Comparison of ENCODE assay signal across 25 cellular contexts in the genomic region with DNA sequence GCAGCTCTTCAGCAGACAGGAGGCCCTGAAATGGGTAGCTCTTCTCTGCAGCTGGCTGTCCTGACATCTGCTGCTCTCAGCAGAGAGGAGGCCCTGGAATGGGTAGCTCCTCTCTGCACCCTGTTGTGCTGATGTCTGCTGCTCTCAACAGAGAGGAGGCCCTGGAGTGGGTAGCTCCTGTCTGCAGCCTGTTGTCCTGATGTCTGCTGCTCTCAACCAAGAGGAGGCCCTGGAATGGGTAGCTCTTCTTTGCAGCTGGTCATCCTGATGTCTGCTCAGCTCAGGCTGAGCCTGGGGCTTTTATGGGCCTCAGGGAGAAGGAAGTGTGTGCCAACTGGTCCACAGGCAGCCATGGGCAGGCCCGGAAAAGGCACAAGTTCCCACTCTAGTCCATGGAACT.
DNase-seq lines count a peak whose midpoint lies in the region; ATAC-seq, FAIRE-seq and TF ChIP-seq lines count a peak whose summit lies in the region.
"Had no signal": no experiment of that assay in that cellular context is flagged by ENCODE, and none has a peak within 500 bp of the region (broad histone marks: within the 10 kb centered on the region; RNA-seq: fewer than 3 reads in every experiment).

No MANE protein-coding gene starts in this region.

- no peaks in the 10 kb centered on the region for H4K20me1 ChIP-seq in H1 (replicated peaks in 1 of 2; ENCODE audit: control insufficient read depth in 1 of 2, insufficient read depth in 2 of 2, low read length in 2 of 2)

- no peak overlapping the region for H2BK120ac ChIP-seq in H1 (replicated peaks; ENCODE audit: low read depth, low read length)

- no peak for FAIRE-seq in H1 (lab: Jason Lieb, UNC)
- FAIRE-seq: endothelial cell of umbilical vein, kidney had no signal

- no peak overlapping the region for H3K14ac ChIP-seq in H1 (ENCODE audit: insufficient read length)

- no peak overlapping the region for H2BK15ac ChIP-seq in H1 (ENCODE audit: low read length)

- no peak for TF ChIP-seq RAD21 in H1 (IDR thresholded peaks at IDR 0.05 in 1 of 2, conservative IDR thresholded peaks at IDR 0.05 in 1 of 2; ENCODE audit: low read depth in 2 of 2, low read length in 2 of 2)

- H3K9me3 ChIP-seq in H1 (ENCODE audit: insufficient read depth in 2 of 2, low read depth in 1 of 2, low read length in 1 of 2): peaks cover 19 to 22% of the 10 kb centered on the region in 2 experiments
- H3K9me3 ChIP-seq: right atrium auricular region had no signal

- H3K27me3 Mint-ChIP-seq in activated naive CD8-positive, alpha-beta T cell treated with anti-CD3 and anti-CD28 coated beads, Interleukin-2, amount 50 U/mL, for 24 hours: no peaks in the 10 kb centered on the region
- H3K27me3 Mint-ChIP-seq: naive B cell had no signal

- H4K5ac ChIP-seq in H1 (ENCODE audit: insufficient read length, low read depth, low read length): no peak overlapping the region

- H3K4me3 ChIP-seq in H1 (ENCODE audit: extremely low read depth in 1 of 4, insufficient read depth in 2 of 4, low read depth in 3 of 4, low read length in 4 of 4): no peak overlapping the region
- H3K4me3 ChIP-seq: right atrium auricular region, upper lobe of left lung had no signal

- peaks cover 24% of the 10 kb centered on the region for H3K36me3 Mint-ChIP-seq in activated naive CD8-positive, alpha-beta T cell treated with anti-CD3 and anti-CD28 coated beads, Interleukin-2, amount 50 U/mL, for 24 hours (ENCODE audit: low read depth)

- no peak overlapping the region for H3K27ac Mint-ChIP-seq in activated naive CD8-positive, alpha-beta T cell treated with anti-CD3 and anti-CD28 coated beads, Interleukin-2, amount 50 U/mL, for 24 hours
- H3K27ac Mint-ChIP-seq: naive B cell had no signal

- no peak overlapping the region for H3K4me2 ChIP-seq in H1 (ENCODE audit: insufficient read depth in 1 of 2, low read depth in 2 of 2, low read length in 2 of 2)

- no peak overlapping the region for H2AFZ ChIP-seq in H1 (ENCODE audit: low read length)

- H3K18ac ChIP-seq in H1 (ENCODE audit: extremely low read depth, low read length): no peak overlapping the region

- H3K27me3 ChIP-seq in H1 (replicated peaks in 1 of 4; ENCODE audit: control insufficient read depth in 3 of 4, extremely low read depth in 1 of 4, insufficient read depth in 3 of 4, low read length in 3 of 4): no peaks in the 10 kb centered on the region
- H3K27me3 ChIP-seq: right atrium auricular region, upper lobe of left lung had no signal

- H2BK5ac ChIP-seq in H1 (ENCODE audit: low read depth, low read length): no peak overlapping the region

- no peak for TF ChIP-seq EP300 in H1 (IDR thresholded peaks at IDR 0.05; ENCODE audit: borderline replicate concordance in 1 of 2, low read depth in 2 of 2, low read length in 2 of 2)

- no peak overlapping the region for H3K4me3 Mint-ChIP-seq in activated naive CD8-positive, alpha-beta T cell treated with anti-CD3 and anti-CD28 coated beads, Interleukin-2, amount 50 U/mL, for 24 hours

- no peak overlapping the region for H2BK20ac ChIP-seq in H1 (ENCODE audit: low read length)

- TF ChIP-seq CTCF in H1 (IDR thresholded peaks at IDR 0.05; ENCODE audit: control extremely low read depth in 1 of 3, insufficient read depth in 1 of 3, low read depth in 1 of 3, low read length in 3 of 3): no peak

- 100% methylated on average over 1 of the region's 1 CpG; no CpG with 5 or more reads in 1 of the 2 experiments for WGBS in H1 (ENCODE audit: extremely low coverage in 1 of 2, insufficient coverage in 1 of 2, insufficient read length in 1 of 2, insufficient replicate concordance in 2 of 2, low coverage in 1 of 2, low lambda C conversion rate in 2 of 2, missing lambda C conversion rate in 1 of 2), 2 experiments

- H2AK5ac ChIP-seq in H1 (ENCODE audit: low read depth, low read length): no peak overlapping the region

- no peak for TF ChIP-seq POLR2A in H1 (IDR thresholded peaks at IDR 0.05; ENCODE audit: control extremely low read depth in 1 of 2, low read depth in 2 of 2, low read length in 2 of 2)

- H3K23ac ChIP-seq in H1 (ENCODE audit: insufficient read length): no peak overlapping the region

- H4K8ac ChIP-seq in H1 (ENCODE audit: extremely low read depth, insufficient read depth, low read length): no peak overlapping the region

- DNase-seq in A172 (ENCODE audit: low spot score): peak; percentile 24
- peak; percentile 46 for DNase-seq in Caki2 (ENCODE audit: low read depth)
- peak; percentile 9 for DNase-seq in NAMALWA (ENCODE audit: low spot score)
- peak in 1 of 2 experiments; percentile 42 for DNase-seq in H1 (ENCODE audit: low read depth in 1 of 2, low spot score in 2 of 2)
- DNase-seq in activated naive CD8-positive, alpha-beta T cell treated with anti-CD3 and anti-CD28 coated beads, Interleukin-2, amount 50 U/mL, for 24 hours: no peak
- DNase-seq: activated CD4-positive, alpha-beta T cell treated with anti-CD3 and anti-CD28 coated beads, Interleukin-2, amount 50 U/mL, for 48 hours; activated T-cell treated with anti-CD3 and anti-CD28 coated beads, Interleukin-2, amount 50 U/mL, for 1 hour; caudate nucleus; dermis blood vessel endothelial cell; EL; Karpas-422; kidney; mammary epithelial cell; naive B cell; NCI-H1105 treated with DMSO at 0.1 percent for 48 hours; NCI-H2107; NCI-H526 treated with DMSO at 0.1 percent for 48 hours; SIG-M5 had no signal

- H3K9me3 Mint-ChIP-seq in activated naive CD8-positive, alpha-beta T cell treated with anti-CD3 and anti-CD28 coated beads, Interleukin-2, amount 50 U/mL, for 24 hours: no peaks in the 10 kb centered on the region

- peaks cover 5% of the 10 kb centered on the region; the same call in 1 of the 2 replicates for H3K79me1 ChIP-seq in H1 (ENCODE audit: low read depth, low read length)

- H3K4ac ChIP-seq in H1 (replicated peaks; ENCODE audit: insufficient read length, low read depth, low read length): no peak overlapping the region

- no peaks in the 10 kb centered on the region for H3K23me2 ChIP-seq in H1 (ENCODE audit: low read depth, low read length)

- no peak for ATAC-seq in activated naive CD8-positive, alpha-beta T cell treated with anti-CD3 and anti-CD28 coated beads, Interleukin-2, amount 50 U/mL, for 24 hours
- no peak for ATAC-seq in GM18502 (IDR thresholded peaks at IDR 0.05; ENCODE audit: poor library complexity, unreplicated experiment)
- no peak for ATAC-seq in GM18867 (IDR thresholded peaks at IDR 0.05; ENCODE audit: unreplicated experiment)
- ATAC-seq in HG02571 (IDR thresholded peaks at IDR 0.05; ENCODE audit: unreplicated experiment): no peak

- in situ Hi-C loops in Caki2 (cut with HindIII; ENCODE audit: low pct_unique_long_range_greater_than_20kb, low sequenced_read_pairs): no loop called here

- peaks cover 0 to 4% of the 10 kb centered on the region in 2 experiments; a peak in 1 of 4 replicates for H3K79me2 ChIP-seq in H1 (ENCODE audit: control insufficient read depth in 1 of 2, insufficient read depth in 2 of 2, low read length in 2 of 2)

- H3K56ac ChIP-seq in H1 (replicated peaks; ENCODE audit: insufficient read length, low read depth, low read length): no peak overlapping the region

- no peaks in the 10 kb centered on the region for H3K4me1 ChIP-seq in H1 (replicated peaks in 1 of 4; ENCODE audit: control insufficient read depth in 3 of 4, insufficient read depth in 4 of 4, low read length in 3 of 4)
- H3K4me1 ChIP-seq: right atrium auricular region, upper lobe of left lung had no signal

- H4K91ac ChIP-seq in H1 (replicated peaks; ENCODE audit: insufficient read length, low read length): no peak overlapping the region

- no peak overlapping the region for H2BK12ac ChIP-seq in H1 (ENCODE audit: low read depth, low read length)

- CTCF ChIA-PET in H1 (lab: Charles Lee; ENCODE audit: partially characterized antibody): interaction anchor here (0.8 to 2.6 kb wide), 4 partner anchors 9 to 155 kb away, joined by 3 to 10 read pairs (median 5); no protein-coding TSS in a partner anchor

- H3K9ac ChIP-seq in H1 (replicated peaks in 1 of 4; ENCODE audit: extremely low read depth in 1 of 4, low read depth in 3 of 4, low read length in 3 of 4): no peak overlapping the region

- no peak overlapping the region for H3K27ac ChIP-seq in H1 (ENCODE audit: low read depth, low read length)
- H3K27ac ChIP-seq: upper lobe of left lung, VCaP had no signal

- H3K4me1 Mint-ChIP-seq in activated naive CD8-positive, alpha-beta T cell treated with anti-CD3 and anti-CD28 coated beads, Interleukin-2, amount 50 U/mL, for 24 hours: peaks cover 12% of the 10 kb centered on the region
- H3K4me1 Mint-ChIP-seq: naive B cell had no signal

- H3K36me3 ChIP-seq in H1 (ENCODE audit: control insufficient read depth in 2 of 4, insufficient read depth in 4 of 4, low read length in 3 of 4): peaks cover 0 to 18% (median 8%) of the 10 kb centered on the region in 4 experiments; a peak in 5 of 8 replicates
- H3K36me3 ChIP-seq: right atrium auricular region had no signal

- POLR2A ChIA-PET in H1 (lab: Charles Lee; ENCODE audit: partially characterized antibody): no interaction called here

TF ChIP-seq in H1, 55 proteins besides CTCF, POLR2A, EP300 and RAD21:
- TF ChIP-seq TCF12 (IDR thresholded peaks at IDR 0.05; ENCODE audit: low read depth, low read length) (peak; percentile 36; the same call in 1 of the 2 replicates), YY1 (IDR thresholded peaks at IDR 0.05; ENCODE audit: low read depth, low read length) (no peak)
TF ChIP-seq in H1: peak in this region for 1.
